Comparison of ENCODE assay signal across 9 cellular contexts in genomic region chr6:44071670-44072451, GRCh38. TPM values are rescaled to one million over a fixed set of nuclear protein-coding genes. Genes with fewer than 3 reads are reported as not detected.
DNase-seq lines count a peak whose midpoint lies in the region; ATAC-seq, FAIRE-seq and TF ChIP-seq lines count a peak whose summit lies in the region.
"Had no signal": no experiment of that assay in that cellular context is flagged by ENCODE, and none has a peak within 500 bp of the region (broad histone marks: within the 10 kb centered on the region; RNA-seq: fewer than 3 reads in every experiment).

No MANE protein-coding gene starts in this region.

- no peaks in the 10 kb centered on the region for H3K36me3 ChIP-seq in fibroblast of lung (ENCODE audit: control insufficient read depth, insufficient read depth, low read length)
- H3K36me3 ChIP-seq in stomach, result no peaks in the 10 kb centered on the region
- no peaks in the 10 kb centered on the region for H3K36me3 ChIP-seq in small intestine (ENCODE audit: control insufficient read depth in 2 of 2, insufficient read depth in 2 of 2, low read length in 2 of 2)

- no peaks in the 10 kb centered on the region for H4K20me1 ChIP-seq in fibroblast of lung (ENCODE audit: control insufficient read depth, extremely low read depth, insufficient read depth, low read length)

- no peaks in the 10 kb centered on the region for H3K9me3 Mint-ChIP-seq in activated T-cell treated with anti-CD3 and anti-CD28 coated beads, Interleukin-2, amount 50 U/mL, for 4 hours
- H3K9me3 Mint-ChIP-seq in activated T-cell treated with anti-CD3 and anti-CD28 coated beads, Interleukin-2, amount 50 U/mL, for 24 hours, result no peaks in the 10 kb centered on the region

- 78 to 91% (median 86%) methylated on average over 8 of the region's 8 CpGs for WGBS in stomach, 5 donors
- 84 to 94% (median 91%) methylated on average over 8 of the region's 8 CpGs for WGBS in small intestine, 3 donors

- peaks cover 47% of the 10 kb centered on the region for H3K4me1 ChIP-seq in fibroblast of lung (ENCODE audit: control insufficient read depth, extremely low read depth, insufficient read depth, low read length)
- peaks cover 27 to 44% (median 35%) of the 10 kb centered on the region in 4 donors for H3K4me1 ChIP-seq in stomach
- H3K4me1 ChIP-seq in small intestine (ENCODE audit: control insufficient read depth in 2 of 2, insufficient read depth in 1 of 2, low read depth in 1 of 2, low read length in 1 of 2), result peaks cover 4 to 5% of the 10 kb centered on the region in 2 donors

- H2AFZ ChIP-seq in fibroblast of lung (ENCODE audit: low read length), result peak overlapping the region; percentile 49

- H3K27me3 Mint-ChIP-seq in activated T-cell treated with anti-CD3 and anti-CD28 coated beads, Interleukin-2, amount 50 U/mL, for 4 hours (ENCODE audit: low read depth), result peaks cover 15% of the 10 kb centered on the region
- H3K27me3 Mint-ChIP-seq in activated T-cell treated with anti-CD3 and anti-CD28 coated beads, Interleukin-2, amount 50 U/mL, for 24 hours, result peaks cover 14% of the 10 kb centered on the region

- H3K27ac Mint-ChIP-seq in activated T-cell treated with anti-CD3 and anti-CD28 coated beads, Interleukin-2, amount 50 U/mL, for 24 hours, result no peak overlapping the region

- H3K27ac ChIP-seq in fibroblast of lung (ENCODE audit: insufficient read depth, low read length) (peak overlapping the region; percentile 94), stomach (peak overlapping the region in 4 of 5 donors; percentile 64 to 82 (median 76)), small intestine (ENCODE audit: low read depth in 1 of 2, low read length in 1 of 2) (peak overlapping the region in 1 of 2 donors; percentile 89)

- FAIRE-seq in small intestine (lab: Jason Lieb, UNC), result no peak

- no peak for TF ChIP-seq POLR2A in stomach (IDR thresholded peaks at IDR 0.05)

- no peak for DNase-seq in activated T-cell treated with anti-CD3 and anti-CD28 coated beads, Interleukin-2, amount 50 U/mL, for 4 hours
- no peak for DNase-seq in activated T-cell treated with anti-CD3 and anti-CD28 coated beads, Interleukin-2, amount 50 U/mL, for 24 hours
- DNase-seq in fibroblast of lung (ENCODE audit: low read depth in 2 of 2) (peak; percentile 96 to 98), stomach (no peak), small intestine (no peak)
- DNase-seq: NCI-H1417 had no signal

- H3K79me2 ChIP-seq in fibroblast of lung (ENCODE audit: control insufficient read depth, insufficient read depth, low read length), result no peaks in the 10 kb centered on the region

- H3K9ac ChIP-seq in fibroblast of lung (ENCODE audit: insufficient read depth, low read length), result peak overlapping the region; percentile 68

- H3K4me3 ChIP-seq in fibroblast of lung (replicated peaks in 1 of 4; ENCODE audit: control extremely low read depth in 1 of 4, insufficient read depth in 1 of 4, low read depth in 3 of 4, low read length in 4 of 4) (peak overlapping the region in 1 of 4 experiments; percentile 6), stomach (no peak overlapping the region), small intestine (ENCODE audit: low read depth in 1 of 2, low read length in 2 of 2) (no peak overlapping the region)

- H3K4me3 Mint-ChIP-seq in activated T-cell treated with anti-CD3 and anti-CD28 coated beads, Interleukin-2, amount 50 U/mL, for 4 hours, result peak overlapping the region; percentile 56
- H3K4me3 Mint-ChIP-seq in activated T-cell treated with anti-CD3 and anti-CD28 coated beads, Interleukin-2, amount 50 U/mL, for 24 hours, result no peak overlapping the region

- H3K4me1 Mint-ChIP-seq in activated T-cell treated with anti-CD3 and anti-CD28 coated beads, Interleukin-2, amount 50 U/mL, for 4 hours (ENCODE audit: low read depth), result peaks cover 18% of the 10 kb centered on the region
- peaks cover 19% of the 10 kb centered on the region for H3K4me1 Mint-ChIP-seq in activated T-cell treated with anti-CD3 and anti-CD28 coated beads, Interleukin-2, amount 50 U/mL, for 24 hours (ENCODE audit: low read depth)

- peak overlapping the region; percentile 75 for H3K4me2 ChIP-seq in fibroblast of lung (ENCODE audit: extremely low read depth, insufficient read depth, low read length)

- no peak for TF ChIP-seq EP300 in stomach (IDR thresholded peaks at IDR 0.05)

- no peak for ATAC-seq in activated T-cell treated with anti-CD3 and anti-CD28 coated beads, Interleukin-2, amount 50 U/mL, for 4 hours
- ATAC-seq in SK-N-SH treated with all-trans-retinoic acid at 6 μM for 48 hours, result peak; percentile 9; the same call in 2 of the 3 replicates
- ATAC-seq in HG03432 (IDR thresholded peaks at IDR 0.05; ENCODE audit: unreplicated experiment), result no peak
- ATAC-seq in HG03520 (IDR thresholded peaks at IDR 0.05; ENCODE audit: unreplicated experiment), result no peak

- no peaks in the 10 kb centered on the region for H3K36me3 Mint-ChIP-seq in activated T-cell treated with anti-CD3 and anti-CD28 coated beads, Interleukin-2, amount 50 U/mL, for 4 hours (ENCODE audit: insufficient read depth)
- H3K36me3 Mint-ChIP-seq in activated T-cell treated with anti-CD3 and anti-CD28 coated beads, Interleukin-2, amount 50 U/mL, for 24 hours (ENCODE audit: low read depth), result no peaks in the 10 kb centered on the region

- H3K9me3 ChIP-seq in fibroblast of lung (ENCODE audit: control insufficient read depth, insufficient read depth, low read depth, low read length) (no peaks in the 10 kb centered on the region), stomach (no peaks in the 10 kb centered on the region), small intestine (ENCODE audit: control insufficient read depth, low read depth) (no peaks in the 10 kb centered on the region)

- H3K27me3 ChIP-seq in fibroblast of lung (ENCODE audit: control insufficient read depth, insufficient read depth, low read length), result no peaks in the 10 kb centered on the region
- peaks cover 0 to 17% (median 0%) of the 10 kb centered on the region in 3 donors for H3K27me3 ChIP-seq in stomach
- no peaks in the 10 kb centered on the region for H3K27me3 ChIP-seq in small intestine (ENCODE audit: control insufficient read depth in 2 of 2, insufficient read depth in 2 of 2, low read length in 2 of 2)

- intact Hi-C loops in stomach (cut with DNase I; ENCODE audit: low total_unique reads), result no loop called here

- TF ChIP-seq CTCF in fibroblast of lung (conservative IDR thresholded peaks at IDR 0.05 in 1 of 2, IDR thresholded peaks at IDR 0.05 in 1 of 2; ENCODE audit: low read depth in 1 of 2, low read length in 2 of 2), result no peak
- TF ChIP-seq CTCF in stomach (IDR thresholded peaks at IDR 0.05), result no peak

TF ChIP-seq in SK-N-SH treated with all-trans-retinoic acid at 6 μM for 48 hours, 23 proteins besides CTCF, POLR2A, EP300 and RAD21 (continues in another document):
- no peak for TF ChIP-seq PATZ1 (CRISPR knock-in tag; IDR thresholded peaks at IDR 0.05; ENCODE audit: borderline replicate concordance)
- no peak for TF ChIP-seq PPARA (CRISPR knock-in tag; IDR thresholded peaks at IDR 0.05; ENCODE audit: borderline replicate concordance)
- TF ChIP-seq SNAI2 (CRISPR knock-in tag; IDR thresholded peaks at IDR 0.05), result no peak
- TF ChIP-seq ZNF70 (CRISPR knock-in tag; IDR thresholded peaks at IDR 0.05), result no peak
- no peak for TF ChIP-seq ZC3H10 (CRISPR knock-in tag; IDR thresholded peaks at IDR 0.05)
- no peak for TF ChIP-seq GLIS3 (CRISPR knock-in tag; IDR thresholded peaks at IDR 0.05)
- no peak for TF ChIP-seq CSRNP3 (CRISPR knock-in tag; IDR thresholded peaks at IDR 0.05)
- no peak for TF ChIP-seq ZNF8 (CRISPR knock-in tag; IDR thresholded peaks at IDR 0.05)

RNA-seq across cellular contexts. Expression of gene MRPL14, which starts 55.4 kb away (rescaled TPM):
- total RNA-seq in activated T-cell treated with anti-CD3 and anti-CD28 coated beads, Interleukin-2, amount 50 U/mL, for 4 hours, result 10 to 100 TPM; 51.0 to 87.9 (median 56.6) TPM
- total RNA-seq in fibroblast of lung (53.7 and 60.6 TPM in 2 replicates), stomach (10 to 100 TPM; 17.0 to 59.1 (median 37.3) TPM)
- polyA plus RNA-seq in fibroblast of lung (36.2 and 51.9 TPM in 2 replicates), stomach (10 to 100 TPM; 61.1 to 82.3 (median 78.7) TPM), small intestine (100 to 1,000 TPM in 2 of 3 donors, 10 to 100 TPM in 1; 87.1 to 116 (median 105) TPM)
- polyA plus RNA-seq in fibroblast of lung (2012), result 64.9 and 96.3 TPM in 2 replicates
- 13.2 and 13.9 TPM in 2 replicates for polyA minus RNA-seq in fibroblast of lung (ENCODE audit: low replicate concordance)

RNA-seq across cellular contexts. Expression of gene TMEM63B, which starts 55.5 kb away (rescaled TPM):
- total RNA-seq in activated T-cell treated with anti-CD3 and anti-CD28 coated beads, Interleukin-2, amount 50 U/mL, for 4 hours, result 10 to 100 TPM; 17.4 to 22.6 (median 17.5) TPM
- total RNA-seq in fibroblast of lung (22.9 and 42.1 TPM in 2 replicates), stomach (10 to 100 TPM; 20.7 to 90.6 (median 57.8) TPM)
- polyA plus RNA-seq in fibroblast of lung (32.2 and 47.6 TPM in 2 replicates), stomach (10 to 100 TPM in 2 of 3 donors, 1 to 10 TPM in 1; 5.5 to 16.8 (median 14.8) TPM), small intestine (10 to 100 TPM; 13.2 to 31.8 (median 19.5) TPM)
- 22.8 and 29.5 TPM in 2 replicates for polyA plus RNA-seq in fibroblast of lung (2012)
- polyA minus RNA-seq in fibroblast of lung (ENCODE audit: low replicate concordance), result 126 and 162 TPM in 2 replicates

Comparison
In these comparisons a context has a peak if more than half of its experiments do, and no peak if none do; other contexts are left out.
1. DNase-seq: peak in fibroblast of lung (2 of 2); none in activated T-cell treated with anti-CD3 and anti-CD28 coated beads, Interleukin-2, amount 50 U/mL, for 4 hours (single experiment), activated T-cell treated with anti-CD3 and anti-CD28 coated beads, Interleukin-2, amount 50 U/mL, for 24 hours (single experiment), stomach (single experiment) and small intestine (single experiment).